In genomic region chr1:213793482-213794067, GRCh38 we compare ENCODE assay signal across 1 cellular context.
TF ChIP-seq lines count a peak whose summit lies in the region.

No MANE protein-coding gene starts in this region.

TF ChIP-seq in HepG2, 621 proteins besides CTCF, POLR2A, EP300 and RAD21 (continued from another document):
- TF ChIP-seq ZNF318 (CRISPR knock-in tag; IDR thresholded peaks at IDR 0.05) (no peak), HES4 (CRISPR knock-in tag; IDR thresholded peaks at IDR 0.05; ENCODE audit: borderline replicate concordance) (no peak), ZMYM2 (CRISPR knock-in tag; IDR thresholded peaks at IDR 0.05) (no peak), ZNF232 (CRISPR knock-in tag; IDR thresholded peaks at IDR 0.05; ENCODE audit: borderline replicate concordance) (no peak), SALL1 (CRISPR knock-in tag; IDR thresholded peaks at IDR 0.05) (peak; percentile 87), PAWR (CRISPR knock-in tag; IDR thresholded peaks at IDR 0.05; ENCODE audit: borderline replicate concordance) (no peak), NR2F2 (IDR thresholded peaks at IDR 0.05; ENCODE audit: borderline replicate concordance, low read depth) (peak; percentile 32; the same call in 1 of the 2 replicates), EHMT2 (IDR thresholded peaks at IDR 0.05; ENCODE audit: borderline replicate concordance, low read depth, low read length) (peak; percentile 90), GFI1 (CRISPR knock-in tag; IDR thresholded peaks at IDR 0.05; ENCODE audit: borderline replicate concordance) (peak; percentile 60; the same call in 1 of the 2 replicates), CBX5 (CRISPR knock-in tag; IDR thresholded peaks at IDR 0.05; ENCODE audit: borderline replicate concordance) (no peak), ZGPAT (CRISPR knock-in tag; IDR thresholded peaks at IDR 0.05) (peak; percentile 75), CEBPB (IDR thresholded peaks at IDR 0.05; ENCODE audit: borderline replicate concordance, low read depth, low read length) (no peak), RFX5 (IDR thresholded peaks at IDR 0.05; ENCODE audit: low read depth, low read length) (no peak), SRF (IDR thresholded peaks at IDR 0.05; ENCODE audit: low read depth, low read length) (peak; percentile 63; the same call in 1 of the 2 replicates), ZSCAN5A (CRISPR knock-in tag; IDR thresholded peaks at IDR 0.05; ENCODE audit: borderline replicate concordance) (no peak)
